In the genomic region with DNA sequence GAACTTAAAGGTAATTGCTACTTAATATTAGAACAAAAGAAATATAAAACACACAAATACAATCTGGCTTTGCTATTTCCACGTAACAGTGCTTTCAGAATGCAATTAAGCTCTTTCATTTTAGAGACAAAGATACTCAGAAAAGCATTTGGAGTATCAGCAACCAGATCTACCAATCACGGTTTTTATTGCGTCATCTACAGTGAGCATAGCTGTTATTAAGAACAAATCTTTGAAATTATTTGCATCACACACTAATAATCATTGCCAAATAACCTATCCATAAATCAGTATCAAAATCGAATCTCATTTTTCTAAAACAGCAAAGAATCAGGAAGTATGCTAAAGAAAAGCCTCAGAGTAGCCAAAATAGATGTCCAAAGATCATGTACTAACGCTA, we compare ENCODE assay signal across 29 cellular contexts. TPM values are rescaled to one million over a fixed set of nuclear protein-coding genes. Genes with fewer than 3 reads are reported as not detected.
"Had no signal": no experiment of that assay in that cellular context is flagged by ENCODE, and none has a peak within 500 bp of the region (broad histone marks: within the 10 kb centered on the region; RNA-seq: fewer than 3 reads in every experiment).

No MANE protein-coding gene starts in this region.

- H3K4me1 Mint-ChIP-seq: naive thymus-derived CD8-positive, alpha-beta T cell; nephron; neural crest cell had no signal

- H3K27ac ChIP-seq: left ventricle myocardium inferior, pancreas, prostate gland, sigmoid colon, spleen, tibial nerve, uterus had no signal

- H3K4me1 ChIP-seq: left ventricle myocardium inferior, pancreas, prostate gland, sigmoid colon, spleen, tibial nerve, uterus had no signal

- H3K9me3 ChIP-seq: left ventricle myocardium inferior, pancreas, prostate gland, sigmoid colon, spleen, tibial nerve, uterus had no signal

- H3K36me3 Mint-ChIP-seq: mesothelial cell of epicardium; naive thymus-derived CD8-positive, alpha-beta T cell; stimulated activated effector memory CD8-positive, alpha-beta T cell treated with anti-CD3 and anti-CD28 coated beads, Interleukin-12 subunit alpha, Interleukin-12 subunit beta, amount 100 ng/mL, for 72 hours; type B pancreatic cell had no signal

- H3K27ac Mint-ChIP-seq: mesothelial cell of epicardium; naive thymus-derived CD8-positive, alpha-beta T cell; nephron; stimulated activated effector memory CD8-positive, alpha-beta T cell treated with anti-CD3 and anti-CD28 coated beads, Interleukin-12 subunit alpha, Interleukin-12 subunit beta, amount 100 ng/mL, for 72 hours; stimulated activated naive CD8-positive, alpha-beta T cell treated with anti-CD3 and anti-CD28 coated beads, Interleukin-15, Interleukin-2, amounts not matched to agents 100 ng/mL and 50 ng/mL, for 24 hours; type B pancreatic cell had no signal

- FAIRE-seq: pancreas, small intestine had no signal

- DNase-seq: islet precursor cell; left ventricle myocardium inferior; mesendoderm; naive thymus-derived CD8-positive, alpha-beta T cell; nucleus accumbens; pancreas; posterior cingulate gyrus; retina; right cardiac atrium; sigmoid colon; small intestine; spleen; stimulated activated CD4-positive, alpha-beta T cell treated with anti-CD3 and anti-CD28 coated beads, Interleukin-4, amount 100 ng/mL, for 24 hours; stimulated activated naive CD4-positive, alpha-beta T cell; uterus had no signal

- H3K4me3 Mint-ChIP-seq: mesothelial cell of epicardium; naive thymus-derived CD8-positive, alpha-beta T cell; nephron; neural crest cell; stimulated activated effector memory CD8-positive, alpha-beta T cell treated with anti-CD3 and anti-CD28 coated beads, Interleukin-12 subunit alpha, Interleukin-12 subunit beta, amount 100 ng/mL, for 72 hours; stimulated activated naive CD8-positive, alpha-beta T cell treated with anti-CD3 and anti-CD28 coated beads, Interleukin-15, Interleukin-2, amounts not matched to agents 100 ng/mL and 50 ng/mL, for 24 hours; type B pancreatic cell had no signal

- H3K27me3 ChIP-seq: pancreas, sigmoid colon, spleen, tibial nerve, uterus had no signal

- H3K27me3 Mint-ChIP-seq: naive thymus-derived CD8-positive, alpha-beta T cell; stimulated activated naive CD8-positive, alpha-beta T cell treated with anti-CD3 and anti-CD28 coated beads, Interleukin-15, Interleukin-2, amounts not matched to agents 100 ng/mL and 50 ng/mL, for 24 hours; type B pancreatic cell had no signal

- ATAC-seq: naive thymus-derived CD8-positive, alpha-beta T cell; pancreas; right cardiac atrium; stimulated activated effector memory CD8-positive, alpha-beta T cell treated with anti-CD3 and anti-CD28 coated beads, Interleukin-12 subunit alpha, Interleukin-12 subunit beta, amount 100 ng/mL, for 72 hours had no signal

- H3K4me3 ChIP-seq: left ventricle myocardium inferior, lung, pancreas, prostate gland, sigmoid colon, spleen, tibial nerve, uterus had no signal

- H3K9me3 Mint-ChIP-seq: mesothelial cell of epicardium; naive thymus-derived CD8-positive, alpha-beta T cell; nephron; neural crest cell; stimulated activated effector memory CD8-positive, alpha-beta T cell treated with anti-CD3 and anti-CD28 coated beads, Interleukin-12 subunit alpha, Interleukin-12 subunit beta, amount 100 ng/mL, for 72 hours; stimulated activated naive CD8-positive, alpha-beta T cell treated with anti-CD3 and anti-CD28 coated beads, Interleukin-15, Interleukin-2, amounts not matched to agents 100 ng/mL and 50 ng/mL, for 24 hours; type B pancreatic cell had no signal

- H3K36me3 ChIP-seq: left ventricle myocardium inferior, pancreas, prostate gland, sigmoid colon, spleen, tibial nerve, uterus had no signal

RNA-seq across cellular contexts. Expression of gene GARIN2, which starts 26.9 kb away (rescaled TPM):
- total RNA-seq: kidney epithelial cell; left ventricle myocardium inferior; lower leg skin; mononuclear cell; naive thymus-derived CD8-positive, alpha-beta T cell; osteoblast; prostate gland; sigmoid colon; subcutaneous adipose tissue; tibial nerve; uterus had no signal
- polyA plus RNA-seq: right cardiac atrium, spleen had no signal
